In the genomic region with DNA sequence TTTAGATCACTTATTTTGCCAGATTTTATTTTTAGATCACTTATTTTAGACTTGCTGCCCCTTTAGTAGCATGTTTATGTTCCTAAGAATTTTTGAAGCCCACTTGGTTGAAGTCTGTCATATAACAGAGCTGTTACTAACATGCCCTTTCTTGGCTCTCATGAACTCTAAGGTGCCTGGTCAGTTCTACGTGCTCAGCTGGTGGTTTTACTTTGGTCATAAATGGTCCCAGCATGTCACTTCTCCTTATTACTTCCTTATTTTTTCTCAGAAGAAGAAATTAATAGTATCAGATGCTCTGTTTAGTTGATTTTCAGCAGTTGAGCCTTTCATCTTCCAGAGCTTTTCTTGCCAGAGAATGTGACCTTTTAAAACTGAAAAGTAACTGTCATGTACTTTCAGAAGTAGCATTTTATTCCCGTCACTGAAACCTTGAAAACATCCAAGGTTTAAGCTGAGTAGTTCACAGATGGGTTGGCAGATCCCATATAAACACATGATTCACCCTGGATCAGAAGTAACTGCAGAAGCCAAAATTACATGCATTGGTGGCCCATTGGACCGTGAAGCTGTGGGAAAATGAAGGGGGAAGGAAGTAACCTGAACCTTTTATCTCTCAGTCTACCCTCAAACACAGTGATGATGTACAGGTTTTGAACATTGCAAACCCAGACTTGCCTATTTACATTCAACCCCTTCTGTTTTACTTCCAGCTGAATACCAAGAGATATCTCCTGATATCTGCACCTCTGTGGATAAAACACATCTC, we compare ENCODE assay signal across 9 cellular contexts. TPM values are rescaled to one million over a fixed set of nuclear protein-coding genes. Genes with fewer than 3 reads are reported as not detected.
A peak's percentile ranks its signal among the peaks of the same experiment; 100 is the strongest.
DNase-seq lines count a peak whose midpoint lies in the region; ATAC-seq and TF ChIP-seq lines count a peak whose summit lies in the region.
"Had no signal": no experiment of that assay in that cellular context is flagged by ENCODE, and none has a peak within 500 bp of the region (broad histone marks: within the 10 kb centered on the region; RNA-seq: fewer than 3 reads in every experiment).

No MANE protein-coding gene starts in this region.

- H3K27ac ChIP-seq in HL-60 (replicated peaks) = 0 out of 2 replicates have a peak overlapping the region, but pooled peaks have one; percentile 23

- peak; percentile 44 for DNase-seq in A172 (ENCODE audit: low spot score)
- DNase-seq in HL-60 (ENCODE audit: low read depth in 1 of 2, low spot score in 1 of 2) = peak in 1 of 2 experiments; percentile 25
- DNase-seq in choroid plexus epithelial cell (ENCODE audit: low read depth) = peak; percentile 80
- peak; percentile 88 for DNase-seq in renal cortical epithelial cell (ENCODE audit: low read depth)
- no peak for DNase-seq in NCI-H1436 (lab: John Stamatoyannopoulos, UW)
- DNase-seq in NCI-H1092 (lab: John Stamatoyannopoulos, UW) = no peak

- no peaks in the 10 kb centered on the region for H3K27me3 ChIP-seq in HL-60 (ENCODE audit: insufficient read depth, poor library complexity, severe bottlenecking)

- H3K4me3 ChIP-seq in HL-60 (replicated peaks; ENCODE audit: insufficient read depth, low read length) (no peak overlapping the region), choroid plexus epithelial cell (ENCODE audit: low read depth, low read length) (no peak overlapping the region)

- TF ChIP-seq CTCF in HL-60 (IDR thresholded peaks at IDR 0.05; ENCODE audit: insufficient read depth, low read length) = no peak
- no peak for TF ChIP-seq CTCF in choroid plexus epithelial cell (conservative IDR thresholded peaks at IDR 0.05; ENCODE audit: low read depth, low read length)

- peak; percentile 85 for ATAC-seq in GM19395 (IDR thresholded peaks at IDR 0.05; ENCODE audit: unreplicated experiment)
- ATAC-seq in GM19397 (IDR thresholded peaks at IDR 0.05; ENCODE audit: unreplicated experiment) = no peak

RNA-seq across cellular contexts. Expression of gene HACD4, which starts 50.5 kb away (rescaled TPM):
- total RNA-seq in A172 (2014; rRNA removed; shearing (Covaris generic)) = not detected in 2 replicates
- 2.3 and 3.0 TPM in 2 replicates for total RNA-seq in renal cortical epithelial cell
- total RNA-seq: Daoy had no signal

Comparison
In these comparisons a context has a peak if more than half of its experiments do, and no peak if none do; other contexts are left out.
1. DNase-seq: peak in A172 (single experiment), choroid plexus epithelial cell (single experiment) and renal cortical epithelial cell (single experiment); none in NCI-H1436 (single experiment) and NCI-H1092 (single experiment).